ENCODE assay signal across 10 cellular contexts in genomic region chr22:29032014-29032475, GRCh38. TPM values are rescaled to one million over a fixed set of nuclear protein-coding genes. Genes with fewer than 3 reads are reported as not detected.
DNase-seq lines count a peak whose midpoint lies in the region; TF ChIP-seq lines count a peak whose summit lies in the region.
"Had no signal": no experiment of that assay in that cellular context is flagged by ENCODE, and none has a peak within 500 bp of the region (broad histone marks: within the 10 kb centered on the region; RNA-seq: fewer than 3 reads in every experiment).

No MANE protein-coding gene starts in this region.

- in situ Hi-C loops in ACHN (cut with HindIII; ENCODE audit: low pct_ligation_motif_present, low pct_unique_long_range_greater_than_20kb, low sequenced_read_pairs), result no loop called here

- H3K4me3 ChIP-seq in fibroblast of mammary gland (ENCODE audit: control insufficient read depth, low read depth, low read length), result no peak overlapping the region

- H3K36me3 Mint-ChIP-seq in osteocyte (ENCODE audit: unreplicated experiment), result no peaks in the 10 kb centered on the region

- H3K27me3 Mint-ChIP-seq in osteocyte (ENCODE audit: unreplicated experiment), result no peaks in the 10 kb centered on the region

- H3K9me3 Mint-ChIP-seq in osteocyte (ENCODE audit: unreplicated experiment), result no peaks in the 10 kb centered on the region

- H3K27ac Mint-ChIP-seq in osteocyte (ENCODE audit: unreplicated experiment), result peak overlapping the region; percentile 94

- H3K4me1 Mint-ChIP-seq in osteocyte (ENCODE audit: unreplicated experiment), result peaks cover 40% of the 10 kb centered on the region

- TF ChIP-seq CTCF in fibroblast of mammary gland (conservative IDR thresholded peaks at IDR 0.05; ENCODE audit: control insufficient read depth, insufficient read depth, low read depth, low read length) (peak; percentile 5), osteocyte (IDR thresholded peaks at IDR 0.05) (no peak)

- DNase-seq in ACHN, result peak; percentile 25
- DNase-seq in SHP77 (lab: John Stamatoyannopoulos, UW), result peak; percentile 41 to 55
- DNase-seq in fibroblast of mammary gland (ENCODE audit: low read depth), result no peak
- no peak for DNase-seq in osteocyte (ENCODE audit: extremely low spot score, unreplicated experiment)
- no peak for DNase-seq in HUDEP-2 (lab: John Stamatoyannopoulos, UW; ENCODE audit: unreplicated experiment in 76 of 76)
- no peak for DNase-seq in activated CD8-positive, alpha-beta memory T cell treated with anti-CD3 and anti-CD28 coated beads, Interleukin-2, amount 50 U/mL, for 4 hours
- DNase-seq in pons (ENCODE audit: low spot score), result no peak
- no peak for DNase-seq in NCI-H2196 treated with DMSO at 0.1 percent for 48 hours (lab: John Stamatoyannopoulos, UW; ENCODE audit: unreplicated experiment)

- H3K4me3 Mint-ChIP-seq in osteocyte (ENCODE audit: unreplicated experiment), result no peak overlapping the region

RNA-seq across cellular contexts. Expression of gene C22orf31, which starts 29.6 kb away (rescaled TPM):
- total RNA-seq in osteocyte, result not detected in 2 replicates
- total RNA-seq: activated CD8-positive, alpha-beta memory T cell treated with anti-CD3 and anti-CD28 coated beads for 36 hours; mucosa of gallbladder had no signal

RNA-seq across cellular contexts. Expression of gene KREMEN1, which starts 40.8 kb away (rescaled TPM):
- total RNA-seq in osteocyte, result 2.9 and 5.4 TPM in 2 replicates

Comparison
In these comparisons a context has a peak if more than half of its experiments do, and no peak if none do; other contexts are left out.
1. DNase-seq: peak in ACHN (single experiment) and SHP77 (2 of 2); none in fibroblast of mammary gland (single experiment), osteocyte (single experiment), HUDEP-2 (0 of 76), activated CD8-positive, alpha-beta memory T cell treated with anti-CD3 and anti-CD28 coated beads, Interleukin-2, amount 50 U/mL, for 4 hours (single experiment), pons (single experiment) and NCI-H2196 treated with DMSO at 0.1 percent for 48 hours (single experiment).